24 cellular contexts compared by ENCODE assay signal in the genomic region with DNA sequence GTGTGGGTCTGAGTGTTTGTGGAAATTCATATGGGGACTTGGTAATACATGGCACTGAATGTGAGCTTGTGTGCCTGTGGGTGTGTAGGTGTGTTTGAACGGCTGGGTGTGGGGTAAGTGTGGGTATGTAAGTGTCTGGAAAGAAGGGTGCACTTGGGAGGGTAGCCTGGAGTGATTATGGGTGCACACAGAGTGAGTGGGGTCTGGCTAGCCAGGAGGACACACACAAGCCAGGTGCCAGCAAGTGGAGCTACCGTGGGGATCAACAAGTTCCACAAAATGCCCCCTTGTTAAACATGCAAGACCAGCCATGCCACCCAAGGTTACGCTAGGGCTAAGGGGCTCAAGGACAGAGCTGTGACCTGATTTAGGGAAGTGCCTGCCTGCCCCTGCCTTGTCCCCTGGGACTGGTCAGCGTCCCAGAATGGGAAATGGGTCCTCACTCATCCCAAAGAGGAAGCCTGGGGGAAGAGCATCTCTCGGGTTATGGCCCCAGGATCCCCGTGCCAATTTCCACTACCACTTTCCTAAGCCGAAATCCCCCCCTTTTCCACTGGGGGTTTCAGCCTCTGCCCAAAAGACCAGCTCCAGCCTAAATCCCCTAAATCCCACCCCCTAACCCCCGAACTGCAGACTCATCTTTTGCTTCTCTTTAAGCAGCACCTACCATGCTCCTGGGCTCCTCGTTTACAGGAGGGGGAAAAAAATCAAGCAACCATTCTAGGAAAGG.
"Had no signal": no experiment of that assay in that cellular context is flagged by ENCODE, and none has a peak within 500 bp of the region (broad histone marks: within the 10 kb centered on the region; RNA-seq: fewer than 3 reads in every experiment).

No MANE protein-coding gene starts in this region.

- H3K9ac ChIP-seq: neural progenitor cell had no signal

- H3K27me3 ChIP-seq: stomach, suprapubic skin, tibial nerve, vagina had no signal

- H3K4me3 Mint-ChIP-seq: activated T-helper 1 cell treated with anti-CD3 and anti-CD28 coated beads, Interleukin-12 subunit alpha, Interleukin-12 subunit beta, Interleukin-2, Interleukin-4 antibody, amounts not matched to agents 30 ng/mL and 10 ng/mL and 1 ng/mL, durations not matched to agents 14 hours and 24 hours and 36 hours; brain; mesothelial cell of epicardium; naive thymus-derived CD8-positive, alpha-beta T cell; neural progenitor cell; stimulated activated memory B cell treated with anti-CD40 and anti-IgM and Interleukin-4, amounts not matched to agents 10 μg/mL and 1 μg/mL and 100 μg/mL, for 72 hours; T-cell; T-helper 2 cell treated with Interferon-gamma antibody and Interleukin-4, amounts not matched to agents 5 μg/mL and 100 μg/mL, for 36 hours had no signal

- H3K4me2 ChIP-seq: neural progenitor cell had no signal

- H2AFZ ChIP-seq: neural progenitor cell had no signal

- H3K4me1 Mint-ChIP-seq: naive thymus-derived CD8-positive, alpha-beta T cell; T-cell had no signal

- H3K4me3 ChIP-seq: heart left ventricle, neural progenitor cell, prostate gland, stomach, suprapubic skin, tibial nerve, vagina had no signal

- ATAC-seq: activated naive CD4-positive, alpha-beta T cell treated with anti-CD3 and anti-CD28 coated beads, Interleukin-2, amount 50 U/mL, for 72 hours; heart left ventricle; left colon; naive thymus-derived CD8-positive, alpha-beta T cell; SK-N-SH treated with all-trans-retinoic acid at 6 μM for 48 hours; stimulated activated memory B cell treated with anti-CD40 and anti-IgM and Interleukin-4, amounts not matched to agents 10 μg/mL and 1 μg/mL and 100 μg/mL, for 72 hours; T-cell had no signal

- H3K9me3 ChIP-seq: heart left ventricle, prostate gland, stomach, suprapubic skin, tibial nerve, vagina had no signal

- H3K4me1 ChIP-seq: heart left ventricle, neural progenitor cell, prostate gland, stomach, suprapubic skin had no signal

- DNase-seq: activated CD4-positive, alpha-beta T cell treated with anti-CD3 and anti-CD28 coated beads for 1 hour; activated CD4-positive, alpha-beta T cell treated with anti-CD3 and anti-CD28 coated beads, Interleukin-2, amount 50 U/mL, for 1 hour; activated T-cell treated with anti-CD3 and anti-CD28 coated beads for 4 hours; aorta; caudate nucleus; heart left ventricle; naive thymus-derived CD8-positive, alpha-beta T cell; stimulated activated CD4-positive, alpha-beta T cell treated with anti-CD3 and anti-CD28 coated beads, Interleukin-2, amount 100 ng/mL, for 24 hours; stomach; T-cell; WERI-Rb-1 had no signal

- H3K27ac ChIP-seq: heart left ventricle, neural progenitor cell, prostate gland, stomach, suprapubic skin, tibial nerve, vagina, WERI-Rb-1 had no signal

- H3K36me3 ChIP-seq: heart left ventricle, neural progenitor cell, prostate gland, stomach, suprapubic skin, tibial nerve, vagina, WERI-Rb-1 had no signal

- H3K27ac Mint-ChIP-seq: activated naive CD4-positive, alpha-beta T cell treated with anti-CD3 and anti-CD28 coated beads, Interleukin-2, amount 50 U/mL, for 72 hours; activated T-helper 1 cell treated with anti-CD3 and anti-CD28 coated beads, Interleukin-12 subunit alpha, Interleukin-12 subunit beta, Interleukin-2, Interleukin-4 antibody, amounts not matched to agents 30 ng/mL and 10 ng/mL and 1 ng/mL, durations not matched to agents 14 hours and 24 hours and 36 hours; brain; mesothelial cell of epicardium; naive thymus-derived CD8-positive, alpha-beta T cell; stimulated activated memory B cell treated with anti-CD40 and anti-IgM and Interleukin-4, amounts not matched to agents 10 μg/mL and 1 μg/mL and 100 μg/mL, for 72 hours; T-cell; T-helper 2 cell treated with Interferon-gamma antibody and Interleukin-4, amounts not matched to agents 5 μg/mL and 100 μg/mL, for 36 hours had no signal

- H3K36me3 Mint-ChIP-seq: brain; mesothelial cell of epicardium; naive thymus-derived CD8-positive, alpha-beta T cell; neural progenitor cell; stimulated activated memory B cell treated with anti-CD40 and anti-IgM and Interleukin-4, amounts not matched to agents 10 μg/mL and 1 μg/mL and 100 μg/mL, for 72 hours; T-cell had no signal

- H3K9me3 Mint-ChIP-seq: activated naive CD4-positive, alpha-beta T cell treated with anti-CD3 and anti-CD28 coated beads, Interleukin-2, amount 50 U/mL, for 72 hours; activated T-helper 1 cell treated with anti-CD3 and anti-CD28 coated beads, Interleukin-12 subunit alpha, Interleukin-12 subunit beta, Interleukin-2, Interleukin-4 antibody, amounts not matched to agents 30 ng/mL and 10 ng/mL and 1 ng/mL, durations not matched to agents 14 hours and 24 hours and 36 hours; stimulated activated memory B cell treated with anti-CD40 and anti-IgM and Interleukin-4, amounts not matched to agents 10 μg/mL and 1 μg/mL and 100 μg/mL, for 72 hours; T-helper 2 cell treated with Interferon-gamma antibody and Interleukin-4, amounts not matched to agents 5 μg/mL and 100 μg/mL, for 36 hours had no signal
